Comparison of ENCODE assay signal across 29 cellular contexts in genomic region chr6:84016029-84016428, GRCh38.
"Had no signal": no experiment of that assay in that cellular context is flagged by ENCODE, and none has a peak within 500 bp of the region (broad histone marks: within the 10 kb centered on the region; RNA-seq: fewer than 3 reads in every experiment).

No MANE protein-coding gene starts in this region.

- DNase-seq: activated B cell treated with CpG ODN at 0.5 μM for 24 hours; activated CD4-positive, alpha-beta memory T cell treated with anti-CD3 and anti-CD28 coated beads for 36 hours; activated CD4-positive, alpha-beta T cell treated with anti-CD3 and anti-CD28 coated beads for 36 hours; activated CD4-positive, alpha-beta T cell treated with anti-CD3 and anti-CD28 coated beads, Interleukin-2, amount 10 ng/mL, durations not matched to agents 24 days and 14 days; activated CD8-positive, alpha-beta memory T cell treated with anti-CD3 and anti-CD28 coated beads, Interleukin-2, amount 10 ng/mL, durations not matched to agents 7 days and 5 days; activated CD8-positive, alpha-beta memory T cell treated with anti-CD3 and anti-CD28 coated beads, Interleukin-2, amount 50 U/mL, for 4 hours; activated CD8-positive, alpha-beta T cell treated with anti-CD3 and anti-CD28 coated beads, Interleukin-2, amount 10 ng/mL, durations not matched to agents 7 days and 5 days; activated effector memory CD4-positive, alpha-beta T cell treated with anti-CD3 and anti-CD28 coated beads, Interleukin-2, amount 50 U/mL, for 16 hours; activated naive CD4-positive, alpha-beta T cell treated with anti-CD3 and anti-CD28 coated beads for 36 hours; activated naive CD8-positive, alpha-beta T cell treated with anti-CD3 and anti-CD28 coated beads for 36 hours; activated naive CD8-positive, alpha-beta T cell treated with anti-CD3 and anti-CD28 coated beads, Interleukin-2, amount 50 U/mL, for 24 hours; activated T-cell treated with anti-CD3 and anti-CD28 coated beads, Interleukin-2, amount 50 U/mL, for 1 hour; activated T-cell treated with anti-CD3 and anti-CD28 coated beads, Interleukin-2, amount 50 U/mL, for 48 hours; adrenal gland; amygdala; aorta; body of pancreas; caudate nucleus; effector CD8-positive, alpha-beta T cell; esophagus squamous epithelium; foreskin melanocyte; heart right ventricle; T1000; WERI-Rb-1 had no signal

- H3K27me3 Mint-ChIP-seq: activated CD4-positive, alpha-beta T cell treated with anti-CD3 and anti-CD28 coated beads, Interleukin-2, amount 10 ng/mL, durations not matched to agents 24 days and 14 days; activated naive CD8-positive, alpha-beta T cell treated with anti-CD3 and anti-CD28 coated beads, Interleukin-2, amount 50 U/mL, for 24 hours had no signal

- H3K4me3 Mint-ChIP-seq: activated B cell treated with CpG ODN at 0.5 μM for 24 hours; activated CD4-positive, alpha-beta memory T cell treated with anti-CD3 and anti-CD28 coated beads for 36 hours; activated CD4-positive, alpha-beta T cell treated with anti-CD3 and anti-CD28 coated beads for 36 hours; activated CD4-positive, alpha-beta T cell treated with anti-CD3 and anti-CD28 coated beads, Interleukin-2, amount 10 ng/mL, durations not matched to agents 24 days and 14 days; activated CD8-positive, alpha-beta memory T cell treated with anti-CD3 and anti-CD28 coated beads, Interleukin-2, amount 10 ng/mL, durations not matched to agents 7 days and 5 days; activated CD8-positive, alpha-beta T cell treated with anti-CD3 and anti-CD28 coated beads, Interleukin-2, amount 10 ng/mL, durations not matched to agents 7 days and 5 days; activated naive CD4-positive, alpha-beta T cell treated with anti-CD3 and anti-CD28 coated beads for 36 hours; activated naive CD4-positive, alpha-beta T cell treated with anti-CD3 and anti-CD28 coated beads, Interleukin-2, amount 50 U/mL, for 24 hours; activated naive CD8-positive, alpha-beta T cell treated with anti-CD3 and anti-CD28 coated beads for 36 hours; activated naive CD8-positive, alpha-beta T cell treated with anti-CD3 and anti-CD28 coated beads, Interleukin-2, amount 50 U/mL, for 24 hours; activated T-helper 1 cell treated with anti-CD3 and anti-CD28 coated beads, Interleukin-12 subunit alpha, Interleukin-12 subunit beta, Interleukin-2, Interleukin-4 antibody, amounts not matched to agents 30 ng/mL and 10 ng/mL and 1 ng/mL, durations not matched to agents 14 hours and 24 hours and 36 hours had no signal

- ATAC-seq: activated CD4-positive, alpha-beta T cell treated with anti-CD3 and anti-CD28 coated beads for 36 hours; activated CD4-positive, CD25-positive, alpha-beta regulatory T cell treated with anti-CD3 and anti-CD28 coated beads, Interleukin-2, amount 50 U/mL, for 24 hours; activated CD8-positive, alpha-beta memory T cell treated with anti-CD3 and anti-CD28 coated beads, Interleukin-2, amount 10 ng/mL, durations not matched to agents 7 days and 5 days; activated CD8-positive, alpha-beta T cell treated with anti-CD3 and anti-CD28 coated beads, Interleukin-2, amount 10 ng/mL, durations not matched to agents 7 days and 5 days; activated naive CD8-positive, alpha-beta T cell treated with anti-CD3 and anti-CD28 coated beads, Interleukin-2, amount 50 U/mL, for 24 hours; body of pancreas; gastroesophageal sphincter; heart right ventricle had no signal

- H3K36me3 Mint-ChIP-seq: activated CD4-positive, alpha-beta memory T cell treated with anti-CD3 and anti-CD28 coated beads for 36 hours; activated CD8-positive, alpha-beta memory T cell treated with anti-CD3 and anti-CD28 coated beads, Interleukin-2, amount 10 ng/mL, durations not matched to agents 7 days and 5 days; activated naive CD4-positive, alpha-beta T cell treated with anti-CD3 and anti-CD28 coated beads, Interleukin-2, amount 50 U/mL, for 24 hours; activated naive CD8-positive, alpha-beta T cell treated with anti-CD3 and anti-CD28 coated beads for 36 hours had no signal

- H3K4me1 Mint-ChIP-seq: activated B cell treated with CpG ODN at 0.5 μM for 24 hours; activated CD4-positive, alpha-beta T cell treated with anti-CD3 and anti-CD28 coated beads for 36 hours; activated CD4-positive, alpha-beta T cell treated with anti-CD3 and anti-CD28 coated beads, Interleukin-2, amount 10 ng/mL, durations not matched to agents 24 days and 14 days; activated naive CD4-positive, alpha-beta T cell treated with anti-CD3 and anti-CD28 coated beads, Interleukin-2, amount 50 U/mL, for 24 hours; activated naive CD8-positive, alpha-beta T cell treated with anti-CD3 and anti-CD28 coated beads for 36 hours; activated naive CD8-positive, alpha-beta T cell treated with anti-CD3 and anti-CD28 coated beads, Interleukin-2, amount 50 U/mL, for 24 hours had no signal

- H3K27ac Mint-ChIP-seq: activated B cell treated with CpG ODN at 0.5 μM for 24 hours; activated CD4-positive, alpha-beta memory T cell treated with anti-CD3 and anti-CD28 coated beads for 36 hours; activated CD4-positive, alpha-beta T cell treated with anti-CD3 and anti-CD28 coated beads for 36 hours; activated CD4-positive, alpha-beta T cell treated with anti-CD3 and anti-CD28 coated beads, Interleukin-2, amount 10 ng/mL, durations not matched to agents 24 days and 14 days; activated CD8-positive, alpha-beta memory T cell treated with anti-CD3 and anti-CD28 coated beads, Interleukin-2, amount 10 ng/mL, durations not matched to agents 7 days and 5 days; activated CD8-positive, alpha-beta T cell treated with anti-CD3 and anti-CD28 coated beads, Interleukin-2, amount 10 ng/mL, durations not matched to agents 7 days and 5 days; activated naive CD4-positive, alpha-beta T cell treated with anti-CD3 and anti-CD28 coated beads for 36 hours; activated naive CD4-positive, alpha-beta T cell treated with anti-CD3 and anti-CD28 coated beads, Interleukin-2, amount 50 U/mL, for 24 hours; activated naive CD8-positive, alpha-beta T cell treated with anti-CD3 and anti-CD28 coated beads for 36 hours; activated naive CD8-positive, alpha-beta T cell treated with anti-CD3 and anti-CD28 coated beads, Interleukin-2, amount 50 U/mL, for 24 hours; activated T-helper 1 cell treated with anti-CD3 and anti-CD28 coated beads, Interleukin-12 subunit alpha, Interleukin-12 subunit beta, Interleukin-2, Interleukin-4 antibody, amounts not matched to agents 30 ng/mL and 10 ng/mL and 1 ng/mL, durations not matched to agents 14 hours and 24 hours and 36 hours; activated T-helper 2 cell treated with anti-CD3 and anti-CD28 coated beads, Interferon-gamma antibody, Interleukin-2, Interleukin-4, amounts not matched to agents 10 μg/mL and 5 μg/mL and 100 μg/mL, durations not matched to agents 14 hours and 24 hours and 36 hours had no signal

- H3K9me3 Mint-ChIP-seq: activated B cell treated with CpG ODN at 0.5 μM for 24 hours; activated CD4-positive, alpha-beta memory T cell treated with anti-CD3 and anti-CD28 coated beads for 36 hours; activated CD4-positive, alpha-beta T cell treated with anti-CD3 and anti-CD28 coated beads, Interleukin-2, amount 10 ng/mL, durations not matched to agents 24 days and 14 days; activated naive CD4-positive, alpha-beta T cell treated with anti-CD3 and anti-CD28 coated beads for 36 hours; activated naive CD4-positive, alpha-beta T cell treated with anti-CD3 and anti-CD28 coated beads, Interleukin-2, amount 50 U/mL, for 24 hours; activated naive CD8-positive, alpha-beta T cell treated with anti-CD3 and anti-CD28 coated beads for 36 hours; activated naive CD8-positive, alpha-beta T cell treated with anti-CD3 and anti-CD28 coated beads, Interleukin-2, amount 50 U/mL, for 24 hours; activated T-helper 1 cell treated with anti-CD3 and anti-CD28 coated beads, Interleukin-12 subunit alpha, Interleukin-12 subunit beta, Interleukin-2, Interleukin-4 antibody, amounts not matched to agents 30 ng/mL and 10 ng/mL and 1 ng/mL, durations not matched to agents 14 hours and 24 hours and 36 hours; activated T-helper 2 cell treated with anti-CD3 and anti-CD28 coated beads, Interferon-gamma antibody, Interleukin-2, Interleukin-4, amounts not matched to agents 10 μg/mL and 5 μg/mL and 100 μg/mL, durations not matched to agents 14 hours and 24 hours and 36 hours had no signal
